ENCODE assay signal across 22 cellular contexts in the genomic region with DNA sequence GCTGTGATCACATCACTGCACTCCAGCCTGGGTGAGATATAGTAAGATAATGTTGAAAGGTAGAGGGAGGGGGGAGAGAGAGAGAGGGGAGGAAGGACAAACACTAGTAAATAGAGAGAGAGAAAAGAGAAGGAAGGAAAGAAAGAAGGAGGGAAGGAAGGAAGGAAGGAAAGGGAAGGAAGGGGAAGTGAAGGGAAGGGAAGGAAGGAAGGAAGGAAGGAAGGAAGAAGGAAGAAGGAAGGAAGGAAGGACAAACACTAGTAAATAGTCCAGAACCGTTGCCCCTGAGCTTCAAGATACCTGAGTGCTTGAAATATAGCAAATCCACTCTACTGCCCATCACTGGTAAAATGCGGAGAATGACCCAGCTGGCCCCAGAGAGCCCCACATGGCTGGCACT.
DNase-seq lines count a peak whose midpoint lies in the region; FAIRE-seq and TF ChIP-seq lines count a peak whose summit lies in the region.
"Had no signal": no experiment of that assay in that cellular context is flagged by ENCODE, and none has a peak within 500 bp of the region (broad histone marks: within the 10 kb centered on the region; RNA-seq: fewer than 3 reads in every experiment).

No MANE protein-coding gene starts in this region.

- H4K91ac ChIP-seq in H9 (ENCODE audit: insufficient read length, low read depth, low read length): no peak overlapping the region

- POLR2A ChIA-PET in HEK293 (lab: Yijun Ruan, JAX): interaction anchor here (0.6 kb wide), 1 partner anchor 432 kb away, joined by 4 read pairs; no protein-coding TSS in a partner anchor

- peak; percentile 4 for DNase-seq in ecto neural progenitor cell (ENCODE audit: low spot score)
- DNase-seq in islet precursor cell: peak; percentile 7
- DNase-seq in GM19239 (ENCODE audit: insufficient read length, low spot score): no peak
- DNase-seq in Peyer's patch: no peak
- DNase-seq in iPS-NIHi11 (ENCODE audit: low spot score): no peak
- DNase-seq in H9: no peak
- DNase-seq: 8988T; AML-193; Caco-2; Calu3; CD4-positive, alpha-beta T cell; DMS79 treated with DMSO at 0.1 percent for 48 hours; GF-D8 had no signal

- CTCF ChIA-PET in HEK293 (lab: Yijun Ruan, JAX): interaction anchor here (0.6 to 1.0 kb wide), 4 partner anchors 11 to 99 kb away, joined by 3 to 5 read pairs (median 4); no protein-coding TSS in a partner anchor

- no peak overlapping the region for H3K56ac ChIP-seq in H9 (ENCODE audit: insufficient read length, low read depth, low read length)

- no peak overlapping the region for H3K4me3 ChIP-seq in HEK293 (ENCODE audit: low read depth, low read length)
- H3K4me3 ChIP-seq in Peyer's patch: no peak overlapping the region
- H3K4me3 ChIP-seq: BLaER1 treated with 17β-estradiol and CSF1 and Interleukin-3, amounts not matched to agents 10 nM and 100 nM had no signal

- no peak for FAIRE-seq in GM19239 (lab: Jason Lieb, UNC)
- FAIRE-seq: A204.1, D721Med, G401.6, GM12891 had no signal

- H3T11ph ChIP-seq in H9 (ENCODE audit: low read length): no peak overlapping the region

- WGBS in H9 (ENCODE audit: extremely low coverage, insufficient read length, low lambda C conversion rate): no CpG with 5 or more reads among the region's 2 CpGs

- H3K36me3 Mint-ChIP-seq in H9 (ENCODE audit: insufficient read depth in 1 of 3, low read depth in 3 of 3): peaks cover 0 to 2% (median 0%) of the 10 kb centered on the region in 3 experiments; a peak in 1 of 7 replicates
- H3K36me3 Mint-ChIP-seq: CD8-positive, alpha-beta T cell had no signal

- no peaks in the 10 kb centered on the region; the same call in 1 of the 2 replicates for H3K9me3 ChIP-seq in HEK293 (ENCODE audit: control insufficient read depth, insufficient read depth, low read depth, low read length)
- no peaks in the 10 kb centered on the region for H3K9me3 ChIP-seq in Peyer's patch
- no peaks in the 10 kb centered on the region for H3K9me3 ChIP-seq in H9 (ENCODE audit: control insufficient read depth, low read depth, low read length)
- H3K9me3 ChIP-seq: Caco-2 had no signal

- H3K4me1 Mint-ChIP-seq in H9: no peaks in the 10 kb centered on the region
- H3K4me1 Mint-ChIP-seq: B cell had no signal

- no peak overlapping the region for H2BK15ac ChIP-seq in H9 (ENCODE audit: low read depth, low read length)

- no peak overlapping the region for H2BK20ac ChIP-seq in H9 (ENCODE audit: low read depth, low read length, poor library complexity, severe bottlenecking)

- no peak overlapping the region for H3K9ac ChIP-seq in H9 (ENCODE audit: extremely low read depth, insufficient read length, low read length)
- H3K9ac ChIP-seq: BLaER1 treated with 17β-estradiol and CSF1 and Interleukin-3, amounts not matched to agents 10 nM and 100 nM had no signal

- no peaks in the 10 kb centered on the region for H3K4me1 ChIP-seq in HEK293 (ENCODE audit: control insufficient read depth, insufficient read depth, low read length)
- no peaks in the 10 kb centered on the region for H3K4me1 ChIP-seq in Peyer's patch
- no peaks in the 10 kb centered on the region for H3K4me1 ChIP-seq in H9 (ENCODE audit: insufficient read depth, low read length)
- H3K4me1 ChIP-seq: BLaER1 treated with 17β-estradiol and CSF1 and Interleukin-3, amounts not matched to agents 10 nM and 100 nM; Caco-2 had no signal

- H3K18ac ChIP-seq in H9 (ENCODE audit: insufficient read length, low read depth, low read length): no peak overlapping the region

- H3K14ac ChIP-seq in H9 (ENCODE audit: insufficient read depth, low read length): no peak overlapping the region

- H3K23ac ChIP-seq in H9 (ENCODE audit: insufficient read length, low read depth, low read length): no peak overlapping the region

- no peak overlapping the region for H3K4me2 ChIP-seq in H9 (ENCODE audit: insufficient read depth, insufficient read length, low read length)

- H3K9me3 Mint-ChIP-seq in H9: peaks cover 0 to 6% of the 10 kb centered on the region in 2 experiments; a peak in 2 of 5 replicates
- H3K9me3 Mint-ChIP-seq: CD4-positive, alpha-beta T cell; CD8-positive, alpha-beta T cell had no signal

- H2AK5ac ChIP-seq in H9 (ENCODE audit: insufficient read length, low read length): no peak overlapping the region

- no peak overlapping the region for H2AFZ ChIP-seq in H9 (ENCODE audit: low read length)

- no peaks in the 10 kb centered on the region for H3K79me1 ChIP-seq in H9 (ENCODE audit: insufficient read depth, low read depth, low read length, poor library complexity, severe bottlenecking)

- H2BK120ac ChIP-seq in H9 (ENCODE audit: low read depth, low read length, poor library complexity, severe bottlenecking): no peak overlapping the region

- TF ChIP-seq CTCF in HEK293 (tag by site-specific recombination; IDR thresholded peaks at IDR 0.05) (no peak), Peyer's patch (IDR thresholded peaks at IDR 0.05) (no peak), H9 (conservative IDR thresholded peaks at IDR 0.05) (no peak)

- H2BK12ac ChIP-seq in H9 (ENCODE audit: insufficient read length, low read depth, low read length): no peak overlapping the region

- H4K8ac ChIP-seq in H9 (replicated peaks; ENCODE audit: insufficient read length, low read depth, low read length): no peak overlapping the region

- H3K27ac ChIP-seq in HEK293 (ENCODE audit: extremely low read depth, low read depth, low read length) (no peak overlapping the region), Peyer's patch (no peak overlapping the region), H9 (ENCODE audit: insufficient read length, low read depth, low read length) (no peak overlapping the region)
- H3K27ac ChIP-seq: BLaER1 treated with 17β-estradiol and CSF1 and Interleukin-3, amounts not matched to agents 10 nM and 100 nM; C4-2B had no signal

- H3K27me3 Mint-ChIP-seq in H9 (ENCODE audit: low read depth): peaks cover 22% of the 10 kb centered on the region

- no peaks in the 10 kb centered on the region for H3K79me2 ChIP-seq in H9 (ENCODE audit: insufficient read depth, low read length)

- no peaks in the 10 kb centered on the region for H4K20me1 ChIP-seq in H9 (ENCODE audit: control insufficient read depth, insufficient read depth, insufficient read length)
- H4K20me1 ChIP-seq: BLaER1 treated with 17β-estradiol and CSF1 and Interleukin-3, amounts not matched to agents 10 nM and 100 nM had no signal

- no peak overlapping the region for H3K4ac ChIP-seq in H9 (ENCODE audit: low read depth, low read length)

- H3K23me2 ChIP-seq in H9 (ENCODE audit: insufficient read length, low read depth, low read length, poor library complexity, severe bottlenecking): no peaks in the 10 kb centered on the region

- H3K36me3 ChIP-seq in HEK293 (ENCODE audit: control insufficient read depth in 2 of 2, insufficient read depth in 1 of 2, low read length in 2 of 2) (no peaks in the 10 kb centered on the region), Peyer's patch (no peaks in the 10 kb centered on the region)
- H3K36me3 ChIP-seq: BLaER1 treated with 17β-estradiol and CSF1 and Interleukin-3, amounts not matched to agents 10 nM and 100 nM had no signal

- no peak overlapping the region for H3K27ac Mint-ChIP-seq in H9
- H3K27ac Mint-ChIP-seq: B cell; CD4-positive, alpha-beta T cell; CD8-positive, alpha-beta T cell had no signal

- TF ChIP-seq POLR2A in Peyer's patch (IDR thresholded peaks at IDR 0.05): no peak

- H3K27me3 ChIP-seq in Peyer's patch (no peaks in the 10 kb centered on the region), H9 (ENCODE audit: insufficient read depth, low read length) (no peaks in the 10 kb centered on the region)
- H3K27me3 ChIP-seq: BLaER1 treated with 17β-estradiol and CSF1 and Interleukin-3, amounts not matched to agents 10 nM and 100 nM had no signal

- no peak overlapping the region for H2BK5ac ChIP-seq in H9 (ENCODE audit: insufficient read length, low read length)

- H4K5ac ChIP-seq in H9 (ENCODE audit: insufficient read length, low read depth, low read length): no peak overlapping the region

- H3K4me3 Mint-ChIP-seq in H9: no peak overlapping the region
- H3K4me3 Mint-ChIP-seq: B cell; CD4-positive, alpha-beta T cell; CD8-positive, alpha-beta T cell had no signal

TF ChIP-seq in HEK293, 187 proteins besides CTCF, POLR2A, EP300 and RAD21 (continues in another document):
- TF ChIP-seq ZFP41 (tag by site-specific recombination; IDR thresholded peaks at IDR 0.05; ENCODE audit: borderline replicate concordance) (no peak), ZBTB48 (tag by site-specific recombination; IDR thresholded peaks at IDR 0.05) (no peak), PRDM4 (tag by site-specific recombination; IDR thresholded peaks at IDR 0.05) (no peak), ZNF274 (IDR thresholded peaks at IDR 0.05; ENCODE audit: low read length) (no peak), ZNF274 (tag by site-specific recombination; IDR thresholded peaks at IDR 0.05; ENCODE audit: borderline replicate concordance) (peak; percentile 35; the same call in 1 of the 2 replicates), SCRT1 (tag by site-specific recombination; IDR thresholded peaks at IDR 0.05; ENCODE audit: borderline replicate concordance) (no peak), ZBTB20 (tag by site-specific recombination; IDR thresholded peaks at IDR 0.05) (no peak), ZNF670 (tag by site-specific recombination; IDR thresholded peaks at IDR 0.05; ENCODE audit: low read depth) (0 out of 2 replicates have a peak, but pooled peaks have one; percentile 64), ZNF423 (tag by site-specific recombination; IDR thresholded peaks at IDR 0.05) (no peak), ZNF768 (tag by site-specific recombination; IDR thresholded peaks at IDR 0.05) (no peak), ZNF324 (tag by site-specific recombination; IDR thresholded peaks at IDR 0.05) (no peak), ZNF707 (tag by site-specific recombination; IDR thresholded peaks at IDR 0.05) (no peak), ZNF560 (tag by site-specific recombination; IDR thresholded peaks at IDR 0.05; ENCODE audit: borderline replicate concordance) (no peak)

Comparison
In these comparisons a context has a peak if more than half of its experiments do, and no peak if none do; other contexts are left out.
1. DNase-seq: peak in ecto neural progenitor cell (single experiment) and islet precursor cell (single experiment); none in GM19239 (single experiment), Peyer's patch (0 of 3), iPS-NIHi11 (single experiment) and H9 (single experiment).